In genomic region chr13:99312493-99312883, GRCh38 we compare ENCODE assay signal across 8 cellular contexts. TPM values are rescaled to one million over a fixed set of nuclear protein-coding genes. Genes with fewer than 3 reads are reported as not detected.
DNase-seq lines count a peak whose midpoint lies in the region; ATAC-seq, FAIRE-seq and TF ChIP-seq lines count a peak whose summit lies in the region.

No MANE protein-coding gene starts in this region.

- H3K4me3 ChIP-seq in Peyer's patch (no peak overlapping the region), epithelial cell of proximal tubule (ENCODE audit: low read depth, low read length) (no peak overlapping the region), pancreas (no peak overlapping the region)

- no peaks in the 10 kb centered on the region for H3K9me3 Mint-ChIP-seq in osteocyte (ENCODE audit: unreplicated experiment)

- H3K27ac ChIP-seq in Peyer's patch (peak overlapping the region; percentile 10 to 58 (median 44)), pancreas (peak overlapping the region in 2 of 4 donors; percentile 3 to 48)

- DNase-seq in Peyer's patch: peak in 2 of 3 donors; percentile 29 to 77
- peak; percentile 96 for DNase-seq in epithelial cell of proximal tubule (ENCODE audit: low read depth)
- peak in 1 of 6 donors; percentile 68 for DNase-seq in pancreas
- DNase-seq in osteocyte (ENCODE audit: extremely low spot score, unreplicated experiment): no peak

- H3K36me3 ChIP-seq in Peyer's patch (no peaks in the 10 kb centered on the region), pancreas (no peaks in the 10 kb centered on the region)

- 88 to 96% methylated on average over 7 of the region's 7 CpGs for WGBS in pancreas, 2 donors

- no peak overlapping the region for H3K4me3 Mint-ChIP-seq in osteocyte (ENCODE audit: unreplicated experiment)

- intact Hi-C loops in pancreas (cut with DNase I): no loop called here

- FAIRE-seq in pancreas (lab: Jason Lieb, UNC): no peak

- H3K4me1 ChIP-seq in Peyer's patch (peaks cover 0 to 16% (median 5%) of the 10 kb centered on the region in 4 donors), pancreas (peaks cover 0 to 7% (median 5%) of the 10 kb centered on the region in 3 donors)

- no peak overlapping the region for H3K27ac Mint-ChIP-seq in osteocyte (ENCODE audit: unreplicated experiment)

- peaks cover 24% of the 10 kb centered on the region for H3K36me3 Mint-ChIP-seq in osteocyte (ENCODE audit: unreplicated experiment)

- H3K4me1 Mint-ChIP-seq in osteocyte (ENCODE audit: unreplicated experiment): peaks cover 51% of the 10 kb centered on the region

- TF ChIP-seq CTCF in Peyer's patch (IDR thresholded peaks at IDR 0.05): no peak
- TF ChIP-seq CTCF in epithelial cell of proximal tubule (conservative IDR thresholded peaks at IDR 0.05; ENCODE audit: low read depth, low read length): no peak
- TF ChIP-seq CTCF in pancreas (IDR thresholded peaks at IDR 0.05): no peak
- no peak for TF ChIP-seq CTCF in osteocyte (IDR thresholded peaks at IDR 0.05)

- H3K27me3 Mint-ChIP-seq in osteocyte (ENCODE audit: unreplicated experiment): no peaks in the 10 kb centered on the region

- H3K9me3 ChIP-seq in Peyer's patch (no peaks in the 10 kb centered on the region), pancreas (no peaks in the 10 kb centered on the region)

- TF ChIP-seq POLR2A in Peyer's patch (IDR thresholded peaks at IDR 0.05): no peak

- ATAC-seq in GM18907 (IDR thresholded peaks at IDR 0.05; ENCODE audit: unreplicated experiment): peak; percentile 38
- ATAC-seq in pancreas: peak in 3 of 4 donors; percentile 42 to 69 (median 67)
- no peak for ATAC-seq in HG02970 (IDR thresholded peaks at IDR 0.05; ENCODE audit: low FRiP score, unreplicated experiment)
- ATAC-seq in HG03095 (IDR thresholded peaks at IDR 0.05; ENCODE audit: unreplicated experiment): no peak
- ATAC-seq in HG03039 (IDR thresholded peaks at IDR 0.05; ENCODE audit: unreplicated experiment): no peak

- H3K27me3 ChIP-seq in Peyer's patch (no peaks in the 10 kb centered on the region), pancreas (no peaks in the 10 kb centered on the region)

RNA-seq across cellular contexts. Expression of gene GPR183, which starts 5.3 kb away (rescaled TPM):
- total RNA-seq in Peyer's patch: 10 to 100 TPM in 1 of 4 donors, 1 to 10 TPM in 3; 1.1 to 24.8 (median 3.9) TPM
- 0.17 TPM in 1 of 2 replicates, not detected in the other for total RNA-seq in epithelial cell of proximal tubule
- 1 to 10 TPM in 3 of 6 donors, under 1 TPM in 3; 0.23 to 3.5 (median 1.1) TPM for total RNA-seq in pancreas
- polyA plus RNA-seq in pancreas: 1 to 10 TPM in 1 of 2 donors, under 1 TPM in 1; 0.61 to 1.2 TPM
- total RNA-seq in osteocyte: 0.19 TPM in 1 of 2 replicates, not detected in the other

RNA-seq across cellular contexts. Expression of gene GPR18, which starts 54.3 kb away (rescaled TPM):
- total RNA-seq in Peyer's patch (1 to 10 TPM in 1 of 4 donors, under 1 TPM in 1, not detected in 2; 0.53 to 4.1 TPM), epithelial cell of proximal tubule (not detected in 2 replicates), pancreas (under 1 TPM in 1 of 6 donors, not detected in 5; 0.22 TPM), osteocyte (not detected in 2 replicates)
- under 1 TPM in 1 of 2 donors, not detected in 1; 0.14 TPM for polyA plus RNA-seq in pancreas

Comparison
In these comparisons a context has a peak if more than half of its experiments do, and no peak if none do; other contexts are left out.
1. ATAC-seq: peak in GM18907 (single experiment) and pancreas (3 of 4); none in HG02970 (single experiment), HG03095 (single experiment) and HG03039 (single experiment).